Comparison of ENCODE assay signal across 1 cellular context in genomic region chr19:42450314-42450934, GRCh38.
TF ChIP-seq lines count a peak whose summit lies in the region.

No MANE protein-coding gene starts in this region.

TF ChIP-seq in GM12878, 131 proteins besides CTCF, POLR2A, EP300 and RAD21 (continued from another document):
- TF ChIP-seq, protein P1, sequence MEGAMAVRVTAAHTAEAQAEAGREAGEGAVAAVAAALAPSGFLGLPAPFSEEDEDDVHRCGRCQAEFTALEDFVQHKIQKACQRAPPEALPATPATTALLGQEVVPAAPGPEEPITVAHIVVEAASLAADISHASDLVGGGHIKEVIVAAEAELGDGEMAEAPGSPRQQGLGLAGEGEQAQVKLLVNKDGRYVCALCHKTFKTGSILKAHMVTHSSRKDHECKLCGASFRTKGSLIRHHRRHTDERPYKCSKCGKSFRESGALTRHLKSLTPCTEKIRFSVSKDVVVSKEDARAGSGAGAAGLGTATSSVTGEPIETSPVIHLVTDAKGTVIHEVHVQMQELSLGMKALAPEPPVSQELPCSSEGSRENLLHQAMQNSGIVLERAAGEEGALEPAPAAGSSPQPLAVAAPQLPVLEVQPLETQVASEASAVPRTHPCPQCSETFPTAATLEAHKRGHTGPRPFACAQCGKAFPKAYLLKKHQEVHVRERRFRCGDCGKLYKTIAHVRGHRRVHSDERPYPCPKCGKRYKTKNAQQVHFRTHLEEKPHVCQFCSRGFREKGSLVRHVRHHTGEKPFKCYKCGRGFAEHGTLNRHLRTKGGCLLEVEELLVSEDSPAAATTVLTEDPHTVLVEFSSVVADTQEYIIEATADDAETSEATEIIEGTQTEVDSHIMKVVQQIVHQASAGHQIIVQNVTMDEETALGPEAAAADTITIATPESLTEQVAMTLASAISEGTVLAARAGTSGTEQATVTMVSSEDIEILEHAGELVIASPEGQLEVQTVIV (IDR thresholded peaks at IDR 0.05; ENCODE audit: borderline replicate concordance, partially characterized antibody): peak; percentile 44
- peak; percentile 66 for TF ChIP-seq NR2C1 (IDR thresholded peaks at IDR 0.05)
- peak; percentile 80 for TF ChIP-seq SPI1 (IDR thresholded peaks at IDR 0.05; ENCODE audit: borderline replicate concordance, insufficient read depth, low read depth, low read length)
- TF ChIP-seq, protein P2, sequence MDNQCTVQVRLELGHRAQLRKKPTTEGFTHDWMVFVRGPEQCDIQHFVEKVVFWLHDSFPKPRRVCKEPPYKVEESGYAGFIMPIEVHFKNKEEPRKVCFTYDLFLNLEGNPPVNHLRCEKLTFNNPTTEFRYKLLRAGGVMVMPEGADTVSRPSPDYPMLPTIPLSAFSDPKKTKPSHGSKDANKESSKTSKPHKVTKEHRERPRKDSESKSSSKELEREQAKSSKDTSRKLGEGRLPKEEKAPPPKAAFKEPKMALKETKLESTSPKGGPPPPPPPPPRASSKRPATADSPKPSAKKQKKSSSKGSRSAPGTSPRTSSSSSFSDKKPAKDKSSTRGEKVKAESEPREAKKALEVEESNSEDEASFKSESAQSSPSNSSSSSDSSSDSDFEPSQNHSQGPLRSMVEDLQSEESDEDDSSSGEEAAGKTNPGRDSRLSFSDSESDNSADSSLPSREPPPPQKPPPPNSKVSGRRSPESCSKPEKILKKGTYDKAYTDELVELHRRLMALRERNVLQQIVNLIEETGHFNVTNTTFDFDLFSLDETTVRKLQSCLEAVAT (IDR thresholded peaks at IDR 0.05): 0 out of 2 replicates have a peak, but pooled peaks have one; percentile 50
- peak in 1 of 2 experiments; percentile 90; a peak in 2 of 4 replicates for TF ChIP-seq ETV6 (conservative IDR thresholded peaks at IDR 0.05 in 1 of 2, IDR thresholded peaks at IDR 0.05 in 1 of 2; ENCODE audit: borderline replicate concordance in 1 of 2, low read depth in 1 of 2)
- TF ChIP-seq ZNF24 (IDR thresholded peaks at IDR 0.05): 0 out of 2 replicates have a peak, but pooled peaks have one; percentile 5
- 0 out of 2 replicates have a peak, but pooled peaks have one; percentile 18 for TF ChIP-seq HDGF (IDR thresholded peaks at IDR 0.05)
- peak; percentile 69 for TF ChIP-seq CREB1 (IDR thresholded peaks at IDR 0.05; ENCODE audit: low read depth)
- peak; percentile 98 for TF ChIP-seq SMC3 (IDR thresholded peaks at IDR 0.05; ENCODE audit: borderline replicate concordance, low read length)
- TF ChIP-seq FOXM1 (IDR thresholded peaks at IDR 0.05; ENCODE audit: low read depth, low read length): peak; percentile 59
- peak; percentile 85 for TF ChIP-seq NBN (IDR thresholded peaks at IDR 0.05)
- TF ChIP-seq, protein P3, sequence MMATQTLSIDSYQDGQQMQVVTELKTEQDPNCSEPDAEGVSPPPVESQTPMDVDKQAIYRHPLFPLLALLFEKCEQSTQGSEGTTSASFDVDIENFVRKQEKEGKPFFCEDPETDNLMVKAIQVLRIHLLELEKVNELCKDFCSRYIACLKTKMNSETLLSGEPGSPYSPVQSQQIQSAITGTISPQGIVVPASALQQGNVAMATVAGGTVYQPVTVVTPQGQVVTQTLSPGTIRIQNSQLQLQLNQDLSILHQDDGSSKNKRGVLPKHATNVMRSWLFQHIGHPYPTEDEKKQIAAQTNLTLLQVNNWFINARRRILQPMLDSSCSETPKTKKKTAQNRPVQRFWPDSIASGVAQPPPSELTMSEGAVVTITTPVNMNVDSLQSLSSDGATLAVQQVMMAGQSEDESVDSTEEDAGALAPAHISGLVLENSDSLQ (IDR thresholded peaks at IDR 0.05): peak; percentile 77
- peak; percentile 48 for TF ChIP-seq SKIL (IDR thresholded peaks at IDR 0.05; ENCODE audit: low read depth, poor library complexity, severe bottlenecking)
- peak; percentile 92 for TF ChIP-seq NR2F1 (conservative IDR thresholded peaks at IDR 0.05)
- no peak for TF ChIP-seq SREBF2 (IDR thresholded peaks at IDR 0.05; ENCODE audit: low read length)
- no peak for TF ChIP-seq HSF1 (IDR thresholded peaks at IDR 0.05; ENCODE audit: low read depth, low read length)
- no peak for TF ChIP-seq ZBED1 (IDR thresholded peaks at IDR 0.05; ENCODE audit: borderline replicate concordance)
- no peak for TF ChIP-seq ZNF274 (IDR thresholded peaks at IDR 0.05; ENCODE audit: insufficient read depth, insufficient read length)
- peak; percentile 60; the same call in 1 of the 2 replicates for TF ChIP-seq IRF4 (IDR thresholded peaks at IDR 0.05; ENCODE audit: low read depth, low read length)
- no peak for TF ChIP-seq YBX1 (IDR thresholded peaks at IDR 0.05)
- TF ChIP-seq CREM (IDR thresholded peaks at IDR 0.05; ENCODE audit: low read depth): peak; percentile 49; the same call in 1 of the 2 replicates
- peak; percentile 75 for TF ChIP-seq IKZF1 (conservative IDR thresholded peaks at IDR 0.05)
- TF ChIP-seq YY1 (IDR thresholded peaks at IDR 0.05; ENCODE audit: low read depth, low read length): peak; percentile 71
- no peak for TF ChIP-seq ZSCAN29 (IDR thresholded peaks at IDR 0.05)
